1 cellular context compared by ENCODE assay signal in genomic region chr11:57515332-57516060, GRCh38.
A peak's percentile ranks its signal among the peaks of the same experiment; 100 is the strongest.
TF ChIP-seq lines count a peak whose summit lies in the region.

Gene SLC43A1, minus strand, starts transcription at chr11:57515702. Its CDS starts 1,591 bp downstream, at chr11:57514111.

TF ChIP-seq in IMR-90, 13 proteins besides CTCF, POLR2A, EP300 and RAD21:
- peak; percentile 53; the same call in 1 of the 2 replicates for TF ChIP-seq MAZ (IDR thresholded peaks at IDR 0.05; ENCODE audit: borderline replicate concordance, low read depth, low read length)
- TF ChIP-seq USF2 (IDR thresholded peaks at IDR 0.05; ENCODE audit: low read depth, low read length) = peak; percentile 90
- peak; percentile 84 for TF ChIP-seq BHLHE40 (IDR thresholded peaks at IDR 0.05; ENCODE audit: low read depth, low read length)
- no peak for TF ChIP-seq NFE2L2 (IDR thresholded peaks at IDR 0.05; ENCODE audit: low read depth, low read length)
TF ChIP-seq in IMR-90: peak in this region for 3.
